In the genomic region with DNA sequence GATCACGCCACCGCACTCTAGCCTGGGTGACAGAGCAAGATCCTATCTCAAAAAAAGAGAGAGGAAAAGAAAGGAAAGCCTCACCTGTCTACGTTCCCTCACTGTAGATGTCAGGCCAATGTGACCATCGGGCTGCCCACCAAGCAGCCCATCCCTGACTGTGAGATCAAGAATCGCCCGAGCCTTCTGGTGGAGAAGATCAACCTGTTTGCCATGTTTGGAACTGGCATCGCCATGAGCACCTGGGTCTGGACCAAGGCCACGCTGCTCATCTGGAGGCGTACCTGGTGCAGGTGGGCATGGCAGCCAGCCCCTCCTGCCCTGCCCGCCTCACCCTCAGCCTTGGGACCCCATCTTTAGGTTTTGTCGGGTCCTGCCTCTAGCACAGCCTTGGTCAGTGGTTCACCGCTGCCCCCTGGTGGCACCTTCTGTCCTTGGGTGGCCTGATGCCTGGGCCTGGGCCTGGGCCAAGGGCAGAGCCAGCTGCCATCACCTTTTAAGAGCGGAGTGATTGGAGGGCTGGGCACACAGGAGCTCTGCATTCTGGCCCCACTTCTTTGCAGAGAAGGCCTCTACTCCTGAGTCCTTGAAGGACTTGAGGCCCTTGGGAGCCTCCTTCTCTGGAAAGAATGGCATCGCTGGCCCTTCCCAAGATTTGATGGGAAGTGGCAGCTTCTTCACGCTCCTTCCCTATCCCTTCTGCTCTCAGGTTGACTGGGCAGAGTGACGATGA, we compare ENCODE assay signal across 8 cellular contexts. TPM values are rescaled to one million over a fixed set of nuclear protein-coding genes. Genes with fewer than 3 reads are reported as not detected.
A peak's percentile ranks its signal among the peaks of the same experiment; 100 is the strongest.
DNase-seq lines count a peak whose midpoint lies in the region; ATAC-seq and TF ChIP-seq lines count a peak whose summit lies in the region.

No MANE protein-coding gene starts in this region.

- no peaks in the 10 kb centered on the region for H3K9me3 Mint-ChIP-seq in activated naive CD4-positive, alpha-beta T cell treated with anti-CD3 and anti-CD28 coated beads for 36 hours

- TF ChIP-seq CTCF in HL-60 (IDR thresholded peaks at IDR 0.05; ENCODE audit: insufficient read depth, low read length) (peak; percentile 51), psoas muscle (IDR thresholded peaks at IDR 0.05) (peak; percentile 90)

- CTCF ChIA-PET in activated naive CD4-positive, alpha-beta T cell treated with anti-CD3 and anti-CD28 coated beads for 36 hours (lab: Charles Lee), result interaction anchor here (0.5 to 7.2 kb wide), 22 partner anchors 8 to 472 kb away, joined by 3 to 122 read pairs (median 3); a partner anchor contains a TSS

- H3K27ac ChIP-seq in HL-60 (replicated peaks) (no peak overlapping the region), psoas muscle (no peak overlapping the region), aorta (ENCODE audit: low read depth in 1 of 2, low read length in 2 of 2) (no peak overlapping the region)

- ATAC-seq in Right ventricle myocardium superior (ENCODE audit: poor library complexity) (peak; percentile 97), psoas muscle (peak; percentile 87 to 98 (median 94)), aorta (ENCODE audit: low FRiP score) (peak; percentile 86)

- H3K9me3 ChIP-seq in psoas muscle (no peaks in the 10 kb centered on the region), aorta (ENCODE audit: control insufficient read depth, low read length) (no peaks in the 10 kb centered on the region)

- no peaks in the 10 kb centered on the region for H3K36me3 Mint-ChIP-seq in activated naive CD4-positive, alpha-beta T cell treated with anti-CD3 and anti-CD28 coated beads for 36 hours (ENCODE audit: low read depth)

- intact Hi-C loops in activated naive CD4-positive, alpha-beta T cell treated with anti-CD3 and anti-CD28 coated beads for 36 hours (cut with micrococcal nuclease), result loop anchor here (1.0 to 5.0 kb wide), 4 partner anchors 46 to 418 kb away; a partner anchor contains a TSS
- intact Hi-C loops in Right ventricle myocardium superior (cut with DNase I) (loop anchor here (5.0 kb wide), 1 partner anchor 48 kb away; no protein-coding TSS in a partner anchor), psoas muscle (cut with DNase I) (loop anchor here (1.0 to 10.0 kb wide), 4 partner anchors 46 to 434 kb away; no protein-coding TSS in a partner anchor), aorta (cut with DNase I) (loop anchor here (1.0 to 2.0 kb wide), 2 partner anchors 46 kb away; no protein-coding TSS in a partner anchor)

- no peaks in the 10 kb centered on the region for H3K4me1 ChIP-seq in psoas muscle
- no peaks in the 10 kb centered on the region for H3K4me1 ChIP-seq in aorta (ENCODE audit: control insufficient read depth in 1 of 2, insufficient read depth in 2 of 2, low read length in 2 of 2)

- in situ Hi-C loops in SK-MEL-5 (cut with HindIII; ENCODE audit: low pct_unique_long_range_greater_than_20kb, low sequenced_read_pairs), result no loop called here

- no peaks in the 10 kb centered on the region for H3K27me3 Mint-ChIP-seq in activated naive CD4-positive, alpha-beta T cell treated with anti-CD3 and anti-CD28 coated beads for 36 hours (ENCODE audit: low read depth)

- H3K4me1 Mint-ChIP-seq in activated naive CD4-positive, alpha-beta T cell treated with anti-CD3 and anti-CD28 coated beads for 36 hours (ENCODE audit: low read depth), result no peaks in the 10 kb centered on the region

- no peak overlapping the region for H3K4me3 ChIP-seq in HL-60 (replicated peaks; ENCODE audit: insufficient read depth, low read length)
- no peak overlapping the region for H3K4me3 ChIP-seq in psoas muscle
- H3K4me3 ChIP-seq in aorta (ENCODE audit: low read length in 2 of 2), result no peak overlapping the region

- no peak overlapping the region for H3K27ac Mint-ChIP-seq in activated naive CD4-positive, alpha-beta T cell treated with anti-CD3 and anti-CD28 coated beads for 36 hours

- 69 to 75% (median 70%) methylated on average over 16 of the region's 16 CpGs for whole genome bisulfite sequencing in psoas muscle, 3 donors
- WGBS in aorta, 2 donors, result 68 to 69% methylated on average over 16 of the region's 16 CpGs

- no peak overlapping the region for H3K4me3 Mint-ChIP-seq in activated naive CD4-positive, alpha-beta T cell treated with anti-CD3 and anti-CD28 coated beads for 36 hours

- peak; percentile 21 to 68 (median 48) for DNase-seq in NCI-H1417 (lab: John Stamatoyannopoulos, UW)
- no peak for DNase-seq in NCI-H1417 treated with DMSO at 0.1 percent for 48 hours (lab: John Stamatoyannopoulos, UW)
- DNase-seq in HL-60 (ENCODE audit: low read depth in 1 of 2, low spot score in 1 of 2), result peak in 1 of 2 experiments; percentile 68
- DNase-seq in SK-MEL-5 (ENCODE audit: low read depth, low spot score), result peak; percentile 87
- DNase-seq in activated naive CD4-positive, alpha-beta T cell treated with anti-CD3 and anti-CD28 coated beads for 36 hours, result peak; percentile 86
- peak; percentile 90 for DNase-seq in Right ventricle myocardium superior
- DNase-seq in psoas muscle, result peak; percentile 81 to 91
- DNase-seq in aorta, result peak; percentile 86 to 95

- H3K27me3 ChIP-seq in HL-60 (ENCODE audit: insufficient read depth, poor library complexity, severe bottlenecking) (peaks cover 3% of the 10 kb centered on the region), psoas muscle (ENCODE audit: insufficient read depth in 3 of 3, low read length in 2 of 3) (no peaks in the 10 kb centered on the region), aorta (ENCODE audit: control insufficient read depth in 1 of 2, insufficient read depth in 2 of 2, low read length in 1 of 2) (no peaks in the 10 kb centered on the region)

- peaks cover 0 to 33% of the 10 kb centered on the region in 2 donors for H3K36me3 ChIP-seq in psoas muscle (ENCODE audit: insufficient read depth in 1 of 2, low read depth in 1 of 2)
- H3K36me3 ChIP-seq in aorta (ENCODE audit: control insufficient read depth in 1 of 2, insufficient read depth in 2 of 2, low read length in 1 of 2), result peaks cover 0 to 4% of the 10 kb centered on the region in 2 donors

RNA-seq across cellular contexts. Expression of a gene that starts 14.4 kb away (rescaled TPM):
- total RNA-seq in SK-MEL-5 (2014; rRNA removed; shearing (Covaris generic)), result 30.1 and 36.6 TPM in 2 replicates
- polyA plus RNA-seq in SK-MEL-5 (2015; cell fraction: cytosol; rRNA removed), result 32.2 and 39.6 TPM in 2 replicates
- 32.0 and 41.9 TPM in 2 replicates for polyA plus RNA-seq in SK-MEL-5 (2015; cell fraction: nucleus; rRNA removed)
- 10 to 100 TPM; 29.1 to 30.4 TPM for total RNA-seq in activated naive CD4-positive, alpha-beta T cell treated with anti-CD3 and anti-CD28 coated beads for 36 hours
- total RNA-seq in Right ventricle myocardium superior (6.7 TPM), psoas muscle (10 to 100 TPM; 24.8 to 39.2 (median 31.4) TPM), aorta (10 to 100 TPM; 12.0 to 19.9 TPM)
- polyA plus RNA-seq in psoas muscle (10 to 100 TPM in 1 of 3 donors, 1 to 10 TPM in 2; 4.4 to 22.9 (median 8.6) TPM), aorta (1 to 10 TPM; 7.9 to 9.8 TPM)

RNA-seq across cellular contexts. Expression of a gene that starts 22.0 kb away (rescaled TPM):
- total RNA-seq in SK-MEL-5 (2014; rRNA removed; shearing (Covaris generic)), result 25.8 and 29.6 TPM in 2 replicates
- polyA plus RNA-seq in SK-MEL-5 (2015; cell fraction: cytosol; rRNA removed), result 34.1 and 45.2 TPM in 2 replicates
- 56.2 and 67.4 TPM in 2 replicates for polyA plus RNA-seq in SK-MEL-5 (2015; cell fraction: nucleus; rRNA removed)
- total RNA-seq in activated naive CD4-positive, alpha-beta T cell treated with anti-CD3 and anti-CD28 coated beads for 36 hours, result under 1 TPM; 0.20 to 0.43 TPM
- total RNA-seq in Right ventricle myocardium superior (5.0 TPM), psoas muscle (1 to 10 TPM; 1.4 to 6.0 (median 2.6) TPM), aorta (10 to 100 TPM in 1 of 2 donors, 1 to 10 TPM in 1; 7.6 to 17.6 TPM)
- polyA plus RNA-seq in psoas muscle (1 to 10 TPM in 1 of 3 donors, under 1 TPM in 2; 0.52 to 1.1 (median 0.93) TPM), aorta (10 to 100 TPM in 1 of 2 donors, 1 to 10 TPM in 1; 2.9 to 13.0 TPM)
